In the genomic region with DNA sequence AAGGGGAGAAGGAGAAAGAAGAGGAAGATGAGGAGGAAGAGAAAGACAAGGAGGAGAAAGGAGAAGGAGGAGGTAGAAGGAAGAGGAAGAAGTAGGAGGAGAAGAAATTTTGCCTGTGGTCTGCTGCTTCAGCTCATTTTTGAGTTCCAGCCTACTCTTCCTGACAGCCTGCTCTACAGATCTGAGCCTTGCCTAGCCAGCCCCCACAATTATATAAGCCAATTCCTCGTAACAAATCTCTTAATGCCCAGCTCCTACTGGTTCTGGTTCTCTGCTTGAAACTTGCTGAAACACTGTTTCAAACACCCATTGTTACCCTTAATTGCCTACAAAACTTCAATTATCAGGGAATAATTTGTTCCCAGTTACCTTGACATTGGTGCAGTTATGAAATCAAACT, we compare ENCODE assay signal across 17 cellular contexts.
DNase-seq lines count a peak whose midpoint lies in the region; ATAC-seq and TF ChIP-seq lines count a peak whose summit lies in the region.
"Had no signal": no experiment of that assay in that cellular context is flagged by ENCODE, and none has a peak within 500 bp of the region (broad histone marks: within the 10 kb centered on the region; RNA-seq: fewer than 3 reads in every experiment).

No MANE protein-coding gene starts in this region.

- peaks cover 0 to 11% of the 10 kb centered on the region in 2 donors for H3K9me3 Mint-ChIP-seq in effector memory CD8-positive, alpha-beta T cell

- H2AFZ ChIP-seq in DND-41 (ENCODE audit: low read depth, low read length), result peak overlapping the region; percentile 5; the same call in 1 of the 2 replicates

- no peak overlapping the region for H3K27ac Mint-ChIP-seq in effector memory CD8-positive, alpha-beta T cell
- H3K27ac Mint-ChIP-seq: CD14-positive monocyte, IgD-negative memory B cell had no signal

- H3K4me1 ChIP-seq in DND-41 (ENCODE audit: insufficient read depth, low read length), result peaks cover 49% of the 10 kb centered on the region

- DNase-seq in DND-41 (no peak), NCI-H82 (lab: John Stamatoyannopoulos, UW) (peak; percentile 72), head of caudate nucleus (peak in 25 of 42 donors; percentile 12 to 79 (median 37)), retina (peak; percentile 17)
- DNase-seq in activated CD4-positive, CD25-positive, alpha-beta regulatory T cell (lab: John Stamatoyannopoulos, UW), result no peak
- DNase-seq in effector memory CD8-positive, alpha-beta T cell, result no peak
- DNase-seq: 8988T; CD4-positive, alpha-beta memory T cell; DMS153; DMS79; HCEC 1CT had no signal

- no peaks in the 10 kb centered on the region for H3K36me3 ChIP-seq in DND-41 (ENCODE audit: insufficient read depth, low read length)

- H3K9ac ChIP-seq in DND-41 (ENCODE audit: low read depth, low read length), result no peak overlapping the region
- H3K9ac ChIP-seq: BLaER1 had no signal

- no peak overlapping the region for H3K4me3 Mint-ChIP-seq in effector memory CD8-positive, alpha-beta T cell
- H3K4me3 Mint-ChIP-seq: CD14-positive monocyte; CD4-positive, alpha-beta memory T cell; IgD-negative memory B cell had no signal

- TF ChIP-seq CTCF in DND-41 (IDR thresholded peaks at IDR 0.05; ENCODE audit: borderline replicate concordance, extremely low read depth, low read length, poor library complexity, severe bottlenecking), result no peak

- ATAC-seq in DND-41 (ENCODE audit: insufficient read depth, low read depth) (no peak), SK-N-SH treated with all-trans-retinoic acid at 6 μM for 48 hours (no peak)
- no peak for ATAC-seq in effector memory CD8-positive, alpha-beta T cell (replicated peaks)
- ATAC-seq: GM12878, HepG2 had no signal

- H3K36me3 Mint-ChIP-seq in effector memory CD8-positive, alpha-beta T cell (ENCODE audit: insufficient read depth), result no peaks in the 10 kb centered on the region
- H3K36me3 Mint-ChIP-seq: CD14-positive monocyte; CD4-positive, alpha-beta memory T cell; IgD-negative memory B cell had no signal

- no peak overlapping the region for H3K4me3 ChIP-seq in DND-41 (ENCODE audit: low read depth in 1 of 2, low read length in 2 of 2)
- H3K4me3 ChIP-seq: BLaER1, GM12878 had no signal

- no peak overlapping the region for H3K4me2 ChIP-seq in DND-41 (ENCODE audit: insufficient read depth, low read length)
- H3K4me2 ChIP-seq: BLaER1 had no signal

- no peaks in the 10 kb centered on the region for H3K27me3 Mint-ChIP-seq in effector memory CD8-positive, alpha-beta T cell
- H3K27me3 Mint-ChIP-seq: CD4-positive, alpha-beta memory T cell; IgD-negative memory B cell had no signal

- H3K4me1 Mint-ChIP-seq in effector memory CD8-positive, alpha-beta T cell (ENCODE audit: low read depth in 2 of 2), result peaks cover 0 to 4% of the 10 kb centered on the region in 2 donors
- H3K4me1 Mint-ChIP-seq: CD14-positive monocyte, IgD-negative memory B cell had no signal

- intact Hi-C loops in head of caudate nucleus (cut with DNase I), result no loop called here

- no peaks in the 10 kb centered on the region for H4K20me1 ChIP-seq in DND-41 (ENCODE audit: insufficient read depth, low read length)
- H4K20me1 ChIP-seq: BLaER1 had no signal

- H3K79me2 ChIP-seq in DND-41 (ENCODE audit: insufficient read depth, low read length), result no peaks in the 10 kb centered on the region

- no peaks in the 10 kb centered on the region for H3K9me3 ChIP-seq in DND-41 (ENCODE audit: insufficient read depth, low read length, severe bottlenecking)

- H3K27me3 ChIP-seq in DND-41 (ENCODE audit: insufficient read depth, low read length, poor library complexity), result no peaks in the 10 kb centered on the region
- H3K27me3 ChIP-seq: BLaER1 had no signal

- H3K27ac ChIP-seq in DND-41 (ENCODE audit: low read length), result no peak overlapping the region
- H3K27ac ChIP-seq: BLaER1 had no signal

TF ChIP-seq in SK-N-SH treated with all-trans-retinoic acid at 6 μM for 48 hours, 23 proteins besides CTCF, POLR2A, EP300 and RAD21:
- no peak for TF ChIP-seq ZNF70 (CRISPR knock-in tag; IDR thresholded peaks at IDR 0.05)
- TF ChIP-seq ESRRG (CRISPR knock-in tag; IDR thresholded peaks at IDR 0.05), result no peak
- no peak for TF ChIP-seq ZNF8 (CRISPR knock-in tag; IDR thresholded peaks at IDR 0.05)
- no peak for TF ChIP-seq ISL1 (CRISPR knock-in tag; IDR thresholded peaks at IDR 0.05)
- TF ChIP-seq OSR1 (CRISPR knock-in tag; IDR thresholded peaks at IDR 0.05), result no peak
- no peak for TF ChIP-seq CREB5 (CRISPR knock-in tag; IDR thresholded peaks at IDR 0.05; ENCODE audit: low read depth)
- no peak for TF ChIP-seq SNAI2 (CRISPR knock-in tag; IDR thresholded peaks at IDR 0.05)
- no peak for TF ChIP-seq PPARA (CRISPR knock-in tag; IDR thresholded peaks at IDR 0.05; ENCODE audit: borderline replicate concordance)
- no peak for TF ChIP-seq RARB (CRISPR knock-in tag; IDR thresholded peaks at IDR 0.05)
- TF ChIP-seq ZFP3 (CRISPR knock-in tag; IDR thresholded peaks at IDR 0.05), result no peak
- no peak for TF ChIP-seq POU6F1 (CRISPR knock-in tag; IDR thresholded peaks at IDR 0.05; ENCODE audit: borderline replicate concordance, low read depth)
- TF ChIP-seq, protein P1, sequence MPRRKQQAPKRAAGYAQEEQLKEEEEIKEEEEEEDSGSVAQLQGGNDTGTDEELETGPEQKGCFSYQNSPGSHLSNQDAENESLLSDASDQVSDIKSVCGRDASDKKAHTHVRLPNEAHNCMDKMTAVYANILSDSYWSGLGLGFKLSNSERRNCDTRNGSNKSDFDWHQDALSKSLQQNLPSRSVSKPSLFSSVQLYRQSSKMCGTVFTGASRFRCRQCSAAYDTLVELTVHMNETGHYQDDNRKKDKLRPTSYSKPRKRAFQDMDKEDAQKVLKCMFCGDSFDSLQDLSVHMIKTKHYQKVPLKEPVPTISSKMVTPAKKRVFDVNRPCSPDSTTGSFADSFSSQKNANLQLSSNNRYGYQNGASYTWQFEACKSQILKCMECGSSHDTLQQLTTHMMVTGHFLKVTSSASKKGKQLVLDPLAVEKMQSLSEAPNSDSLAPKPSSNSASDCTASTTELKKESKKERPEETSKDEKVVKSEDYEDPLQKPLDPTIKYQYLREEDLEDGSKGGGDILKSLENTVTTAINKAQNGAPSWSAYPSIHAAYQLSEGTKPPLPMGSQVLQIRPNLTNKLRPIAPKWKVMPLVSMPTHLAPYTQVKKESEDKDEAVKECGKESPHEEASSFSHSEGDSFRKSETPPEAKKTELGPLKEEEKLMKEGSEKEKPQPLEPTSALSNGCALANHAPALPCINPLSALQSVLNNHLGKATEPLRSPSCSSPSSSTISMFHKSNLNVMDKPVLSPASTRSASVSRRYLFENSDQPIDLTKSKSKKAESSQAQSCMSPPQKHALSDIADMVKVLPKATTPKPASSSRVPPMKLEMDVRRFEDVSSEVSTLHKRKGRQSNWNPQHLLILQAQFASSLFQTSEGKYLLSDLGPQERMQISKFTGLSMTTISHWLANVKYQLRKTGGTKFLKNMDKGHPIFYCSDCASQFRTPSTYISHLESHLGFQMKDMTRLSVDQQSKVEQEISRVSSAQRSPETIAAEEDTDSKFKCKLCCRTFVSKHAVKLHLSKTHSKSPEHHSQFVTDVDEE (CRISPR knock-in tag; IDR thresholded peaks at IDR 0.05), result no peak
- TF ChIP-seq, protein P2, sequence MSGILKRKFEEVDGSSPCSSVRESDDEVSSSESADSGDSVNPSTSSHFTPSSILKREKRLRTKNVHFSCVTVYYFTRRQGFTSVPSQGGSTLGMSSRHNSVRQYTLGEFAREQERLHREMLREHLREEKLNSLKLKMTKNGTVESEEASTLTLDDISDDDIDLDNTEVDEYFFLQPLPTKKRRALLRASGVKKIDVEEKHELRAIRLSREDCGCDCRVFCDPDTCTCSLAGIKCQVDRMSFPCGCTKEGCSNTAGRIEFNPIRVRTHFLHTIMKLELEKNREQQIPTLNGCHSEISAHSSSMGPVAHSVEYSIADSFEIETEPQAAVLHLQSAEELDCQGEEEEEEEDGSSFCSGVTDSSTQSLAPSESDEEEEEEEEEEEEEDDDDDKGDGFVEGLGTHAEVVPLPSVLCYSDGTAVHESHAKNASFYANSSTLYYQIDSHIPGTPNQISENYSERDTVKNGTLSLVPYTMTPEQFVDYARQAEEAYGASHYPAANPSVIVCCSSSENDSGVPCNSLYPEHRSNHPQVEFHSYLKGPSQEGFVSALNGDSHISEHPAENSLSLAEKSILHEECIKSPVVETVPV (CRISPR knock-in tag; IDR thresholded peaks at IDR 0.05), result no peak
- no peak for TF ChIP-seq ZC3H10 (CRISPR knock-in tag; IDR thresholded peaks at IDR 0.05)
- TF ChIP-seq ZNF565 (CRISPR knock-in tag; conservative IDR thresholded peaks at IDR 0.05; ENCODE audit: low read depth), result no peak
- TF ChIP-seq BACH2 (CRISPR knock-in tag; IDR thresholded peaks at IDR 0.05; ENCODE audit: borderline replicate concordance), result no peak
- no peak for TF ChIP-seq ARNTL (CRISPR knock-in tag; IDR thresholded peaks at IDR 0.05; ENCODE audit: borderline replicate concordance, low read depth)
- no peak for TF ChIP-seq ZFP30 (CRISPR knock-in tag; IDR thresholded peaks at IDR 0.05)

Comparison
In these comparisons a context has a peak if more than half of its experiments do, and no peak if none do; other contexts are left out.
1. DNase-seq: peak in NCI-H82 (single experiment), head of caudate nucleus (25 of 42) and retina (single experiment); none in DND-41 (single experiment), activated CD4-positive, CD25-positive, alpha-beta regulatory T cell (0 of 4) and effector memory CD8-positive, alpha-beta T cell (0 of 3).